ENCODE assay signal across 1 cellular context in the genomic region with DNA sequence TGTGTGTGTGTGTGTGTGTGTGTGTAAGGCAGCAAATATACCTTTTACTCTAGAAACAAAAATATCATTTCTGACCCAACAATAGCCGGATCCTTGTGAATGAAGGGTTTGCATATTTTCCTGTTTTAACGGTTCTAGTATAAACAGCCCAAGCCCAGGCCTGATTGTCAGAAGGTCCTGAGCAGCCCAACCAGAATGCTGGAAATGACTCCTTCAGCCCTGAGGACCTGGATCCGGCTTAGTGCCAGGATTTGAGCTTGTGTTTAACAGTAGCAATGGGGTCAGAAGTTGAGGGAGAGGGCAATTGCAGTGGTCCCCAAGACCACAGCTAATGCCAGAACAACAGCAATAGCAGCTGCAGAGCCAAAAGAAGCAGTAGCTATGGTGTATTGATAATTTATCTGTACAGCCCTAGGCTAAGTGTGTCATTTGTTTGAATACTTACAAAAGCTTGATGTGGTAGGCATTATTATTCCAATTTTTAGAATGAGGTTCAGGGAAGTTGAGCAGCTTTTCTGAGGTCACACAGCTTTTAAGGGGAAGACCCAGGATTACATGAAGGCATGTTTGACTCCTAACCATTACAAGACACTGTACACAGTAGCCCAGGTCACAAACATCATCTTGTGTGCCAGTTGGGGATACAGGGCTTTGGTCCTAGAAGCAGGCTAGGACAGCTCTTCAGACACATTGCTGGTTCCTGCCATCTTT.
TF ChIP-seq lines count a peak whose summit lies in the region.

No MANE protein-coding gene starts in this region.

TF ChIP-seq in HCT116, 20 proteins besides CTCF, POLR2A, EP300 and RAD21 (continued from another document):
- TF ChIP-seq, protein P1, sequence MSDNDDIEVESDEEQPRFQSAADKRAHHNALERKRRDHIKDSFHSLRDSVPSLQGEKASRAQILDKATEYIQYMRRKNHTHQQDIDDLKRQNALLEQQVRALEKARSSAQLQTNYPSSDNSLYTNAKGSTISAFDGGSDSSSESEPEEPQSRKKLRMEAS (IDR thresholded peaks at IDR 0.05): no peak
- TF ChIP-seq EZH2 (IDR thresholded peaks at IDR 0.05) (no peak), ZFX (IDR thresholded peaks at IDR 0.05) (no peak), CEBPB (IDR thresholded peaks at IDR 0.05; ENCODE audit: low read depth) (no peak), POLR2AphosphoS5 (IDR thresholded peaks at IDR 0.05; ENCODE audit: low read depth, low read length) (no peak), YY1 (IDR thresholded peaks at IDR 0.05; ENCODE audit: extremely low read depth, insufficient replicate concordance, low read depth, low read length) (no peak), ZNF274 (IDR thresholded peaks at IDR 0.05; ENCODE audit: low read depth, low read length) (no peak), TCF7L2 (IDR thresholded peaks at IDR 0.05; ENCODE audit: borderline replicate concordance, extremely low read depth, insufficient read depth, insufficient read length) (no peak), JUND (IDR thresholded peaks at IDR 0.05) (no peak)
